16 cellular contexts compared by ENCODE assay signal in genomic region chr2:98469862-98470544, GRCh38. TPM values are rescaled to one million over a fixed set of nuclear protein-coding genes. Genes with fewer than 3 reads are reported as not detected.
DNase-seq lines count a peak whose midpoint lies in the region; ATAC-seq, FAIRE-seq and TF ChIP-seq lines count a peak whose summit lies in the region.
"Had no signal": no experiment of that assay in that cellular context is flagged by ENCODE, and none has a peak within 500 bp of the region (broad histone marks: within the 10 kb centered on the region; RNA-seq: fewer than 3 reads in every experiment).

No MANE protein-coding gene starts in this region.

- peaks cover 0 to 63% (median 51%) of the 10 kb centered on the region in 4 donors for H3K4me1 ChIP-seq in sigmoid colon
- peaks cover 56% of the 10 kb centered on the region for H3K4me1 ChIP-seq in lower lobe of right lung

- no peak for ATAC-seq in activated T-cell treated with anti-CD3 and anti-CD28 coated beads, Interleukin-2, amount 50 U/mL, for 72 hours (replicated peaks in 1 of 2)
- no peak for ATAC-seq in lower lobe of right lung
- ATAC-seq: gastrocnemius medialis, Right ventricle myocardium inferior, sciatic nerve had no signal

- H3K27me3 Mint-ChIP-seq in activated T-cell treated with anti-CD3 and anti-CD28 coated beads, Interleukin-2, amount 50 U/mL, for 72 hours (ENCODE audit: low read depth) = no peaks in the 10 kb centered on the region

- H3K4me1 Mint-ChIP-seq in activated T-cell treated with anti-CD3 and anti-CD28 coated beads, Interleukin-2, amount 50 U/mL, for 72 hours (ENCODE audit: low read depth) = peaks cover 99% of the 10 kb centered on the region

- no peaks in the 10 kb centered on the region for H3K36me3 ChIP-seq in bronchial epithelial cell (ENCODE audit: control insufficient read depth, insufficient read depth, low read length)
- H3K36me3 ChIP-seq in sigmoid colon = no peaks in the 10 kb centered on the region
- no peaks in the 10 kb centered on the region for H3K36me3 ChIP-seq in lower lobe of right lung
- H3K36me3 ChIP-seq: gastrocnemius medialis had no signal

- H3K4me3 ChIP-seq in bronchial epithelial cell (ENCODE audit: low read depth, low read length) = no peak overlapping the region
- no peak overlapping the region for H3K4me3 ChIP-seq in sigmoid colon
- H3K4me3 ChIP-seq in lower lobe of right lung = no peak overlapping the region
- H3K4me3 ChIP-seq: gastrocnemius medialis had no signal

- no peak for DNase-seq in activated T-cell treated with anti-CD3 and anti-CD28 coated beads, Interleukin-2, amount 50 U/mL, for 72 hours
- DNase-seq in activated T-cell treated with anti-CD3 and anti-CD28 coated beads, Interleukin-2, amount 50 U/mL, for 48 hours = no peak
- peak; percentile 69 for DNase-seq in LHCN-M2 (ENCODE audit: low read depth)
- DNase-seq in bronchial epithelial cell (ENCODE audit: low read depth) = no peak
- peak; percentile 57 for DNase-seq in sigmoid colon
- DNase-seq in medulla oblongata (ENCODE audit: extremely low spot score) = no peak
- no peak for DNase-seq in stimulated activated naive CD4-positive, alpha-beta T cell treated with Interleukin-2 at 50 U/mL for 16 hours (lab: John Stamatoyannopoulos, UW)
- no peak for DNase-seq in lower lobe of right lung
- DNase-seq: activated CD4-positive, alpha-beta T cell treated with anti-CD3 and anti-CD28 coated beads, Interleukin-2, amount 50 U/mL, for 1 hour; gastrocnemius medialis; GOT3; NCI-H1436; nucleus accumbens; trophoblast cell had no signal

- TF ChIP-seq EP300 in sigmoid colon (IDR thresholded peaks at IDR 0.05) = no peak

- no peak for TF ChIP-seq CTCF in bronchial epithelial cell (IDR thresholded peaks at IDR 0.05; ENCODE audit: insufficient read depth, low read length, severe bottlenecking)
- TF ChIP-seq CTCF in sigmoid colon (IDR thresholded peaks at IDR 0.05) = no peak
- TF ChIP-seq CTCF in lower lobe of right lung (IDR thresholded peaks at IDR 0.05) = no peak

- no peaks in the 10 kb centered on the region for H3K9me3 Mint-ChIP-seq in activated T-cell treated with anti-CD3 and anti-CD28 coated beads, Interleukin-2, amount 50 U/mL, for 72 hours

- H3K9me3 ChIP-seq in sigmoid colon (no peaks in the 10 kb centered on the region), lower lobe of right lung (no peaks in the 10 kb centered on the region)
- H3K9me3 ChIP-seq: gastrocnemius medialis had no signal

- no peak for TF ChIP-seq POLR2A in sigmoid colon (IDR thresholded peaks at IDR 0.05)

- intact Hi-C loops in sigmoid colon (cut with DNase I) (no loop called here), lower lobe of right lung (cut with DNase I) (no loop called here)

- H3K27me3 ChIP-seq in bronchial epithelial cell (ENCODE audit: control insufficient read depth, insufficient read depth, low read length) (no peaks in the 10 kb centered on the region), sigmoid colon (no peaks in the 10 kb centered on the region), lower lobe of right lung (ENCODE audit: low read depth) (no peaks in the 10 kb centered on the region)
- H3K27me3 ChIP-seq: gastrocnemius medialis had no signal

- H3K27ac ChIP-seq in sigmoid colon = no peak overlapping the region
- no peak overlapping the region for H3K27ac ChIP-seq in lower lobe of right lung
- H3K27ac ChIP-seq: gastrocnemius medialis had no signal

- 93 to 95% methylated on average over 11 of the region's 11 CpGs for WGBS in sigmoid colon, 2 donors

- H3K4me3 Mint-ChIP-seq in activated T-cell treated with anti-CD3 and anti-CD28 coated beads, Interleukin-2, amount 50 U/mL, for 72 hours = peak overlapping the region; percentile 1 to 45

- peaks cover 2 to 4% of the 10 kb centered on the region in 2 donors for H3K36me3 Mint-ChIP-seq in activated T-cell treated with anti-CD3 and anti-CD28 coated beads, Interleukin-2, amount 50 U/mL, for 72 hours (ENCODE audit: insufficient read depth in 2 of 2)

- H3K27ac Mint-ChIP-seq in activated T-cell treated with anti-CD3 and anti-CD28 coated beads, Interleukin-2, amount 50 U/mL, for 72 hours = no peak overlapping the region

- peak; percentile 7 for FAIRE-seq in bronchial epithelial cell (lab: Jason Lieb, UNC)

RNA-seq across cellular contexts. Expression of gene INPP4A, which starts 25.3 kb away (rescaled TPM):
- 10 to 100 TPM; 51.6 to 55.1 TPM for total RNA-seq in activated T-cell treated with anti-CD3 and anti-CD28 coated beads, Interleukin-2, amount 50 U/mL, for 72 hours
- total RNA-seq in LHCN-M2 (2014; rRNA removed) (11.8 and 13.9 TPM in 2 replicates), bronchial epithelial cell (18.2 and 23.8 TPM in 2 replicates), sigmoid colon (10 to 100 TPM; 30.4 to 49.9 (median 39.9) TPM), lower lobe of right lung (35.6 TPM)
- 5.7 TPM for polyA plus RNA-seq in LHCN-M2 (2012)
- 10 to 100 TPM in 1 of 3 donors, 1 to 10 TPM in 2; 1.8 to 12.2 (median 2.3) TPM for polyA plus RNA-seq in sigmoid colon

Comparison
In these comparisons a context has a peak if more than half of its experiments do, and no peak if none do; other contexts are left out.
1. DNase-seq: peak in LHCN-M2 (single experiment) and sigmoid colon (single experiment); none in activated T-cell treated with anti-CD3 and anti-CD28 coated beads, Interleukin-2, amount 50 U/mL, for 72 hours (0 of 2), activated T-cell treated with anti-CD3 and anti-CD28 coated beads, Interleukin-2, amount 50 U/mL, for 48 hours (0 of 2), bronchial epithelial cell (single experiment), medulla oblongata (single experiment), stimulated activated naive CD4-positive, alpha-beta T cell treated with Interleukin-2 at 50 U/mL for 16 hours (single experiment) and lower lobe of right lung (single experiment).